8 cellular contexts compared by ENCODE assay signal in the genomic region with DNA sequence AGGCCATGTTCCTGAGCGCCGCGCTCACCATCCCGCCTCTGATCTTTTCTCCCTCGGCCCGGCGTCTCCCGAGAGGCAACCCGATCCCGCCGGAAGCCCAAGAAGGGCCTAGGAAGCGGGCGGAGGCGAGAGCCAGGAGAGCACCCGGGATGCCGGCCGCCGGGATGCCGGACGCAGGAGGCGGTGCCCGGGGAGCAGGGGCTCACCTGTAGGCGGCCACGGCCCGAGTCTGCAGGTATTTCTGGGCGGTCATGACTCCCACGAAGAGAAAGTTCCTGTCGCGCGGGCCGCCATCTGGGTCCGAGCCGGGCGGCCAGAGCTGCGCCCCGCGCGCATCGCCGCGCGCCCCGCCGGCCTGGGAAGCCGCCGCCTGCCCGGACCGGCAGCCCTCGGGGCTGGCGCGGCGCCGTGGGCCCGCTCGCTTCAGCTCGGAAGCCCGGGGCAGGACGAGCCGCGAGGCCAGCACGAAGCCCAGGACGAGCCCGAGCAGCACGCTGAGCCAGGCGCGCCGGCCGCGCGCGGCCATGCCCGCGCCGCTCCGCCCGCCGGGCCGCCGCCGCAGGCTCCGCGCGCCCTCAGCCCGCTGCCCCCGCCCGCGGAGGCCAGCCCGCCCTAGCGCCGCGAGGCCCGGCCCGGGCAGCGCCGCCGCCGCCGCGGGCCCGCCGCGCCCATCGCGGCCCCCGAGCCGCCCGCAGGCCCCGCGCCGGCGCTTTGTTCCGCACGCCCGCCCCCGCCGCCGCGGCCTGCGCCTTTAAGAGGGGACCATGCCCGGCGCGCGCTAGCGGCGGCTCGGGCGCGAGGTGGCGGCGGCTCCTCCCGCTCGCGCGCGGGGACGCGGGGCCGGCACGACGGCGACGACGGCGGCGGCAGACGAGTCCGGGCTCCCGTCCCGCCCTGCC. TPM values are rescaled to one million over a fixed set of nuclear protein-coding genes. Genes with fewer than 3 reads are reported as not detected.
DNase-seq lines count a peak whose midpoint lies in the region; ATAC-seq and TF ChIP-seq lines count a peak whose summit lies in the region.

No MANE protein-coding gene starts in this region.

- POLR2A ChIA-PET in CD4-positive, alpha-beta T cell (lab: Charles Lee) = interaction anchor here (0.6 to 3.3 kb wide), 10 partner anchors 10 to 472 kb away, joined by 3 to 43 read pairs (median 5); a partner anchor contains a TSS

- H3K27me3 ChIP-seq in CD4-positive, alpha-beta T cell (ENCODE audit: control insufficient read depth, insufficient read depth, low read length) = no peaks in the 10 kb centered on the region

- H3K9ac ChIP-seq in SK-N-MC (ENCODE audit: insufficient read length) = peak overlapping the region; percentile 86

- ATAC-seq in CD4-positive, alpha-beta T cell (ENCODE audit: poor library complexity) = peak; percentile 63
- ATAC-seq in GM19324 (IDR thresholded peaks at IDR 0.05; ENCODE audit: low FRiP score, unreplicated experiment) (peak; percentile 45), HG03342 (IDR thresholded peaks at IDR 0.05; ENCODE audit: unreplicated experiment) (peak; percentile 37), left colon (peak; percentile 74)

- peak overlapping the region; percentile 89 for H3K27ac Mint-ChIP-seq in CD4-positive, alpha-beta T cell
- peak overlapping the region; percentile 89 for H3K27ac Mint-ChIP-seq in stimulated activated naive CD8-positive, alpha-beta T cell treated with anti-CD3 and anti-CD28 coated beads, Interleukin-15, Interleukin-2, amounts not matched to agents 100 ng/mL and 50 ng/mL, for 24 hours

- H3K27ac ChIP-seq in CD4-positive, alpha-beta T cell (ENCODE audit: low read depth, low read length) = no peak overlapping the region
- H3K27ac ChIP-seq in SK-N-MC = no peak overlapping the region

- peak in 3 of 10 experiments; percentile 6 to 24 (median 7) for DNase-seq in CD4-positive, alpha-beta T cell
- DNase-seq in SK-N-MC (ENCODE audit: low read depth, low spot score) (no peak), cardiac fibroblast (ENCODE audit: low read depth in 2 of 2) (peak in 1 of 2 donors; percentile 38), left colon (peak in 1 of 2 donors; percentile 58), NCI-H1048 (lab: John Stamatoyannopoulos, UW) (no peak)

- CTCF ChIA-PET in CD4-positive, alpha-beta T cell (lab: Charles Lee) = interaction anchor here (0.9 to 3.3 kb wide), 5 partner anchors 10 to 390 kb away, joined by 3 to 20 read pairs (median 5); no protein-coding TSS in a partner anchor

- H3K4me3 ChIP-seq in SK-N-MC (peak overlapping the region; percentile 93), cardiac fibroblast (replicated peaks in 1 of 2; ENCODE audit: low read depth in 2 of 2, low read length in 2 of 2) (peak overlapping the region; percentile 79 to 81)

- peak overlapping the region; percentile 96 for H3K4me3 Mint-ChIP-seq in CD4-positive, alpha-beta T cell
- H3K4me3 Mint-ChIP-seq in stimulated activated naive CD8-positive, alpha-beta T cell treated with anti-CD3 and anti-CD28 coated beads, Interleukin-15, Interleukin-2, amounts not matched to agents 100 ng/mL and 50 ng/mL, for 24 hours = peak overlapping the region; percentile 88

- H3K9me3 ChIP-seq in CD4-positive, alpha-beta T cell (ENCODE audit: control insufficient read depth, low read length) = no peaks in the 10 kb centered on the region
- H3K9me3 ChIP-seq in SK-N-MC (ENCODE audit: low read depth, low read length) = no peaks in the 10 kb centered on the region

- TF ChIP-seq CTCF in CD4-positive, alpha-beta T cell (IDR thresholded peaks at IDR 0.05) = no peak
- TF ChIP-seq CTCF in cardiac fibroblast (IDR thresholded peaks at IDR 0.05; ENCODE audit: low read depth, low read length) = no peak

- no peaks in the 10 kb centered on the region for H3K9me3 Mint-ChIP-seq in CD4-positive, alpha-beta T cell
- H3K9me3 Mint-ChIP-seq in stimulated activated naive CD8-positive, alpha-beta T cell treated with anti-CD3 and anti-CD28 coated beads, Interleukin-15, Interleukin-2, amounts not matched to agents 100 ng/mL and 50 ng/mL, for 24 hours = no peaks in the 10 kb centered on the region

- no peaks in the 10 kb centered on the region for H3K27me3 Mint-ChIP-seq in CD4-positive, alpha-beta T cell
- H3K27me3 Mint-ChIP-seq in stimulated activated naive CD8-positive, alpha-beta T cell treated with anti-CD3 and anti-CD28 coated beads, Interleukin-15, Interleukin-2, amounts not matched to agents 100 ng/mL and 50 ng/mL, for 24 hours = no peaks in the 10 kb centered on the region

- intact Hi-C loops in CD4-positive, alpha-beta T cell (cut with DNase I, micrococcal nuclease) = loop anchor here (5.0 to 10.0 kb wide), 3 partner anchors 124 to 1326 kb away; a partner anchor contains a TSS
- intact Hi-C loops in left colon (cut with DNase I, micrococcal nuclease) = loop anchor here in 1 of 2 donors (10.0 kb wide), 1 partner anchor 636 kb away; no protein-coding TSS in a partner anchor

- H3K36me3 ChIP-seq in SK-N-MC (ENCODE audit: insufficient read depth, low read length) = peaks cover 6% of the 10 kb centered on the region; the same call in 1 of the 2 replicates

- peaks cover 11% of the 10 kb centered on the region for H3K36me3 Mint-ChIP-seq in CD4-positive, alpha-beta T cell (ENCODE audit: low read depth)
- H3K36me3 Mint-ChIP-seq in stimulated activated naive CD8-positive, alpha-beta T cell treated with anti-CD3 and anti-CD28 coated beads, Interleukin-15, Interleukin-2, amounts not matched to agents 100 ng/mL and 50 ng/mL, for 24 hours (ENCODE audit: low read depth) = peaks cover 29% of the 10 kb centered on the region

- peaks cover 48% of the 10 kb centered on the region for H3K4me1 Mint-ChIP-seq in CD4-positive, alpha-beta T cell (ENCODE audit: low read depth)
- peaks cover 77% of the 10 kb centered on the region for H3K4me1 Mint-ChIP-seq in stimulated activated naive CD8-positive, alpha-beta T cell treated with anti-CD3 and anti-CD28 coated beads, Interleukin-15, Interleukin-2, amounts not matched to agents 100 ng/mL and 50 ng/mL, for 24 hours (ENCODE audit: low read depth)

RNA-seq across cellular contexts. Expression of a gene that starts 0.7 kb away (rescaled TPM):
- total RNA-seq in CD4-positive, alpha-beta T cell = 1 to 10 TPM; 5.8 to 6.7 TPM
- 10 to 100 TPM; 10.6 to 11.7 TPM for total RNA-seq in left colon

RNA-seq across cellular contexts. Expression of a gene that starts 26.1 kb away (rescaled TPM):
- 10 to 100 TPM; 41.7 to 48.5 TPM for total RNA-seq in CD4-positive, alpha-beta T cell
- total RNA-seq in left colon = 100 to 1,000 TPM; 134 to 142 TPM

RNA-seq across cellular contexts. Expression of a gene that starts 43.9 kb away (rescaled TPM):
- 100 to 1,000 TPM; 214 to 222 TPM for total RNA-seq in CD4-positive, alpha-beta T cell
- 10 to 100 TPM; 44.7 to 48.2 TPM for total RNA-seq in left colon

Comparison
In these comparisons a context has a peak if more than half of its experiments do, and no peak if none do; other contexts are left out.
1. RNA of a gene that starts 43.9 kb away (total RNA-seq): 214 to 222 TPM in CD4-positive, alpha-beta T cell; 44.7 to 48.2 TPM in left colon; every median in the first group is over 4 times any median in the second.
2. Peak in every context shown above with its lines, with median percentiles within 50 percentile points of each other: ATAC-seq.